ENCODE assay signal across 1 cellular context in genomic region chr12:21604245-21605101, GRCh38.
TF ChIP-seq lines count a peak whose summit lies in the region.

Gene GYS2 (minus strand): TSS chr12:21604847. CDS start chr12:21604592, 255 bp downstream.

TF ChIP-seq in WTC11, 78 proteins besides CTCF, POLR2A, EP300 and RAD21 (continued from another document):
- no peak for TF ChIP-seq NR3C1 (CRISPR knock-in tag; conservative IDR thresholded peaks at IDR 0.05; ENCODE audit: low read depth)
- no peak for TF ChIP-seq SMAD3 (CRISPR knock-in tag; IDR thresholded peaks at IDR 0.05; ENCODE audit: borderline replicate concordance)
- no peak for TF ChIP-seq SOX15 (CRISPR knock-in tag; IDR thresholded peaks at IDR 0.05)
- no peak for TF ChIP-seq SMAD4 (CRISPR knock-in tag; IDR thresholded peaks at IDR 0.05)
- TF ChIP-seq PRDM15 (CRISPR knock-in tag; IDR thresholded peaks at IDR 0.05) = no peak
- TF ChIP-seq ATF6 (CRISPR knock-in tag; IDR thresholded peaks at IDR 0.05) = no peak
- no peak for TF ChIP-seq ZNF416 (CRISPR knock-in tag; IDR thresholded peaks at IDR 0.05)
